5 cellular contexts compared by ENCODE assay signal in genomic region chr3:81632659-81633058, GRCh38.
"Had no signal": no experiment of that assay in that cellular context is flagged by ENCODE, and none has a peak within 500 bp of the region (broad histone marks: within the 10 kb centered on the region; RNA-seq: fewer than 3 reads in every experiment).

No MANE protein-coding gene starts in this region.

- H3K4me3 ChIP-seq: GM23338 had no signal

- H3K4me2 ChIP-seq: GM23338 had no signal

- DNase-seq: H9, HCEC 1CT had no signal

- H2AFZ ChIP-seq: GM23338 had no signal

- ATAC-seq: GM23338, HepG2 had no signal

- H3K27ac ChIP-seq: HL-60 had no signal
